Comparison of ENCODE assay signal across 8 cellular contexts in genomic region chr15:43370975-43371974, GRCh38. TPM values are rescaled to one million over a fixed set of nuclear protein-coding genes. Genes with fewer than 3 reads are reported as not detected.
A peak's percentile ranks its signal among the peaks of the same experiment; 100 is the strongest.
DNase-seq lines count a peak whose midpoint lies in the region; ATAC-seq and TF ChIP-seq lines count a peak whose summit lies in the region.

Gene TUBGCP4 (plus strand): TSS chr15:43371101. CDS start chr15:43371355, 254 bp downstream.
Gene ZSCAN29 (minus strand): TSS chr15:43371043. CDS start chr15:43369913, 1,130 bp downstream.

- H3K36me3 Mint-ChIP-seq in activated CD4-positive, alpha-beta memory T cell treated with anti-CD3 and anti-CD28 coated beads for 36 hours, result peaks cover 44% of the 10 kb centered on the region

- no peaks in the 10 kb centered on the region for H3K27me3 ChIP-seq in ectodermal cell (ENCODE audit: control insufficient read depth, insufficient read depth, low read length, poor library complexity, severe bottlenecking)
- H3K27me3 ChIP-seq in lung (ENCODE audit: control insufficient read depth, insufficient read depth), result no peaks in the 10 kb centered on the region

- ATAC-seq in HG03442 (IDR thresholded peaks at IDR 0.05; ENCODE audit: unreplicated experiment) (peak; percentile 76), lung (ENCODE audit: insufficient read depth, low FRiP score) (peak; percentile 96)

- WGBS in ectodermal cell, 2 experiments, result 1% methylated on average over 61 to 65 of the region's 66 CpGs
- 2 to 3% methylated on average over 63 to 66 of the region's 66 CpGs for WGBS in lung, 2 donors

- intact Hi-C loops in activated CD4-positive, alpha-beta memory T cell treated with anti-CD3 and anti-CD28 coated beads for 36 hours (cut with micrococcal nuclease), result loop anchor here (1.0 to 10.0 kb wide), 2 partner anchors 41 to 144 kb away; partner anchors contain the start of genes LCMT2 and MAP1A

- peak within 1 kb of the TSS; percentile 75 for H3K27ac Mint-ChIP-seq in activated CD4-positive, alpha-beta memory T cell treated with anti-CD3 and anti-CD28 coated beads for 36 hours

- no peaks in the 10 kb centered on the region for H3K27me3 Mint-ChIP-seq in activated CD4-positive, alpha-beta memory T cell treated with anti-CD3 and anti-CD28 coated beads for 36 hours

- H3K36me3 ChIP-seq in ectodermal cell (ENCODE audit: control insufficient read depth, insufficient read depth, low read length) (peaks cover 11% of the 10 kb centered on the region), lung (ENCODE audit: control insufficient read depth in 2 of 2, insufficient read depth in 2 of 2, low read length in 2 of 2) (peaks cover 7 to 9% of the 10 kb centered on the region in 2 donors)

- no peak for TF ChIP-seq CTCF in lung (IDR thresholded peaks at IDR 0.05; ENCODE audit: control extremely low read depth, extremely low read depth)

- DNase-seq in Ammon's horn (ENCODE audit: low spot score) (peak; percentile 81), NCI-H774 (lab: John Stamatoyannopoulos, UW) (peak; percentile 86), lung (ENCODE audit: low spot score) (peak; percentile 85)
- peak; percentile 86 for DNase-seq in activated CD4-positive, alpha-beta memory T cell treated with anti-CD3 and anti-CD28 coated beads for 36 hours
- peak; percentile 58 to 67 (median 61) for DNase-seq in stimulated activated CD4-positive, alpha-beta T cell treated with anti-CD3 and anti-CD28 coated beads, TNF-alpha, amount 100 ng/mL, for 4 hours (ENCODE audit: low read depth in 3 of 3)

- POLR2A ChIA-PET in activated CD4-positive, alpha-beta memory T cell treated with anti-CD3 and anti-CD28 coated beads for 36 hours (lab: Charles Lee), result interaction anchor here (0.6 to 1.7 kb wide), 6 partner anchors 8 to 1374 kb away, joined by 3 to 8 read pairs (median 4); no protein-coding TSS in a partner anchor

- H3K4me3 Mint-ChIP-seq in activated CD4-positive, alpha-beta memory T cell treated with anti-CD3 and anti-CD28 coated beads for 36 hours, result peak within 1 kb of the TSS; percentile 90

- H3K27ac ChIP-seq in ectodermal cell (ENCODE audit: insufficient read depth, low read depth, low read length, poor library complexity, severe bottlenecking) (no peak within 1 kb of the TSS), lung (ENCODE audit: low read depth in 1 of 2, low read length in 1 of 2) (peak within 1 kb of the TSS; percentile 56 to 76)

- H3K4me1 ChIP-seq in ectodermal cell (ENCODE audit: control insufficient read depth, insufficient read depth, low read length) (peaks cover 12% of the 10 kb centered on the region), lung (ENCODE audit: control insufficient read depth in 2 of 2, insufficient read depth in 2 of 2, low read length in 2 of 2) (peaks cover 13 to 22% of the 10 kb centered on the region in 2 donors)

- H3K9me3 Mint-ChIP-seq in activated CD4-positive, alpha-beta memory T cell treated with anti-CD3 and anti-CD28 coated beads for 36 hours, result peaks cover 30% of the 10 kb centered on the region

- peaks cover 51% of the 10 kb centered on the region for H3K4me1 Mint-ChIP-seq in activated CD4-positive, alpha-beta memory T cell treated with anti-CD3 and anti-CD28 coated beads for 36 hours (ENCODE audit: low read depth)

- no peaks in the 10 kb centered on the region for H3K9me3 ChIP-seq in ectodermal cell (ENCODE audit: control insufficient read depth, low read length)
- H3K9me3 ChIP-seq in lung (ENCODE audit: control insufficient read depth in 2 of 2, insufficient read depth in 1 of 2, low read length in 1 of 2), result peaks cover 0 to 3% of the 10 kb centered on the region in 2 donors

- CTCF ChIA-PET in activated CD4-positive, alpha-beta memory T cell treated with anti-CD3 and anti-CD28 coated beads for 36 hours (lab: Charles Lee), result interaction anchor here (0.5 to 2.2 kb wide), 12 partner anchors 8 to 914 kb away, joined by 3 to 12 read pairs (median 4); no protein-coding TSS in a partner anchor

- H3K4me3 ChIP-seq in ectodermal cell (ENCODE audit: insufficient read depth, low read depth, low read length) (peak within 1 kb of the TSS; percentile 86), lung (peak within 1 kb of the TSS; percentile 89)

- peak; percentile 80 for TF ChIP-seq POLR2A in GM19193 (IDR thresholded peaks at IDR 0.05; ENCODE audit: extremely low read depth, insufficient read depth, insufficient read length)

RNA-seq across cellular contexts. Expression of gene TUBGCP4, which starts in this region (rescaled TPM):
- total RNA-seq in activated CD4-positive, alpha-beta memory T cell treated with anti-CD3 and anti-CD28 coated beads for 36 hours, result 10 to 100 TPM; 37.3 to 37.6 TPM
- 24.6 TPM for polyA plus RNA-seq in ectodermal cell (2013, experiment 1 of 4)
- polyA plus RNA-seq in ectodermal cell (2013, experiment 2 of 4), result 25.7 TPM
- 22.3 TPM for polyA plus RNA-seq in ectodermal cell (2013, experiment 3 of 4)
- 19.7 TPM for polyA plus RNA-seq in ectodermal cell (2013, experiment 4 of 4)
- 10 to 100 TPM; 16.5 to 17.0 TPM for total RNA-seq in lung
- 1 to 10 TPM; 5.4 to 7.6 TPM for polyA plus RNA-seq in lung

RNA-seq across cellular contexts. Expression of gene ZSCAN29, which starts in this region (rescaled TPM):
- total RNA-seq in activated CD4-positive, alpha-beta memory T cell treated with anti-CD3 and anti-CD28 coated beads for 36 hours, result 10 to 100 TPM; 20.6 to 20.9 TPM
- polyA plus RNA-seq in ectodermal cell (2013, experiment 1 of 4), result 51.2 TPM
- 51.0 TPM for polyA plus RNA-seq in ectodermal cell (2013, experiment 2 of 4)
- polyA plus RNA-seq in ectodermal cell (2013, experiment 3 of 4), result 32.5 TPM
- 42.0 TPM for polyA plus RNA-seq in ectodermal cell (2013, experiment 4 of 4)
- 10 to 100 TPM; 20.1 to 37.7 TPM for total RNA-seq in lung
- 1 to 10 TPM; 6.4 to 7.5 TPM for polyA plus RNA-seq in lung
